In the genomic region with DNA sequence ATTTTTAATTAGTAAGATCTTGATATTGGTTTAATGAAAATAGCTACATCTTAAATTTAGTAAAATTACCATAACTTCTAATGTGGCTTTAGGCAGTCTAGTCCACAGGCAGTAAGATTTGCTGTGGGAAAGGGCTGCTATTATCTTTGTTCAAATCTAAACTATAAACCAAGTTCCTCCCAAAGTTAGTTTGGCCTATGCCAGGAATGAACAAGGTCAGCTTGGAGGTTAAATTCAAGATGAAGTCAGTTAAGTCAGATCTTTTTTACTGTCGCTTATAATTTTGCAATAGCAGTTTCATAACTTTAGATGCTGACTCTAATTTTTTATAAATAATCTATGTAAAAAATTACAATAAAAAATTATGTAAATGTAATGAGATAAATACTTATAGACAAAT, we compare ENCODE assay signal across 12 cellular contexts.
DNase-seq lines count a peak whose midpoint lies in the region; ATAC-seq and TF ChIP-seq lines count a peak whose summit lies in the region.
"Had no signal": no experiment of that assay in that cellular context is flagged by ENCODE, and none has a peak within 500 bp of the region (broad histone marks: within the 10 kb centered on the region; RNA-seq: fewer than 3 reads in every experiment).

No MANE protein-coding gene starts in this region.

- H3K27ac ChIP-seq in heart right ventricle: no peak overlapping the region
- H3K27ac ChIP-seq: BLaER1 treated with 17β-estradiol and CSF1 and Interleukin-3, amounts not matched to agents 10 nM and 100 nM; GM23248 had no signal

- H3K4me3 ChIP-seq in BJ (ENCODE audit: low read depth, low read length) (no peak overlapping the region), heart right ventricle (no peak overlapping the region)
- H3K4me3 ChIP-seq: BLaER1 treated with 17β-estradiol and CSF1 and Interleukin-3, amounts not matched to agents 10 nM and 100 nM; GM23248 had no signal

- DNase-seq in BJ (ENCODE audit: low read depth): peak; percentile 35
- peak; percentile 1 for DNase-seq in RPMI7951 (ENCODE audit: low read depth)
- DNase-seq in fibroblast of peridontal ligament (ENCODE audit: extremely low read depth): peak; percentile 72
- DNase-seq in stromal cell of bone marrow (ENCODE audit: low read depth): peak; percentile 1
- no peak for DNase-seq in heart right ventricle
- DNase-seq in HCEC 1CT: no peak
- no peak for DNase-seq in epidermal melanocyte (ENCODE audit: insufficient read length, low spot score)
- DNase-seq: AML-193; CD4-positive, CD25-positive, alpha-beta regulatory T cell; DMS53; GM23248 had no signal

- H3K4me1 ChIP-seq in heart right ventricle: no peaks in the 10 kb centered on the region
- H3K4me1 ChIP-seq: BLaER1 treated with 17β-estradiol and CSF1 and Interleukin-3, amounts not matched to agents 10 nM and 100 nM had no signal

- CTCF ChIA-PET in BJ (lab: Yijun Ruan, JAX): interaction anchor here (0.6 kb wide), 1 partner anchor 64 kb away, joined by 3 read pairs; no protein-coding TSS in a partner anchor

- no peak for TF ChIP-seq CTCF in BJ (IDR thresholded peaks at IDR 0.05; ENCODE audit: insufficient read depth, low read depth, low read length)
- TF ChIP-seq CTCF in heart right ventricle (IDR thresholded peaks at IDR 0.05): no peak

- H3K27me3 ChIP-seq in BJ (ENCODE audit: control insufficient read depth, insufficient read depth, low read length) (no peaks in the 10 kb centered on the region), heart right ventricle (no peaks in the 10 kb centered on the region)
- H3K27me3 ChIP-seq: BLaER1 treated with 17β-estradiol and CSF1 and Interleukin-3, amounts not matched to agents 10 nM and 100 nM had no signal

- ATAC-seq in heart right ventricle: no peak

- WGBS in heart right ventricle, 2 donors: 70 to 91% methylated on average over 1 of the region's 1 CpG

- intact Hi-C loops in heart right ventricle (cut with DNase I): no loop called here

- H3K36me3 ChIP-seq in BJ (ENCODE audit: control insufficient read depth, insufficient read depth, low read length) (no peaks in the 10 kb centered on the region), heart right ventricle (no peaks in the 10 kb centered on the region)
- H3K36me3 ChIP-seq: BLaER1 treated with 17β-estradiol and CSF1 and Interleukin-3, amounts not matched to agents 10 nM and 100 nM had no signal

- peaks cover 0 to 11% (median 0%) of the 10 kb centered on the region in 11 donors for H3K9me3 ChIP-seq in heart right ventricle

- POLR2A ChIA-PET in BJ (lab: Charles Lee): no interaction called here

Comparison
In these comparisons a context has a peak if more than half of its experiments do, and no peak if none do; other contexts are left out.
1. DNase-seq: peak in BJ (single experiment), RPMI7951 (single experiment), fibroblast of peridontal ligament (single experiment) and stromal cell of bone marrow (single experiment); none in heart right ventricle (0 of 2), HCEC 1CT (single experiment) and epidermal melanocyte (single experiment).